In genomic region chr12:10153271-10154144, GRCh38 we compare ENCODE assay signal across 8 cellular contexts. TPM values are rescaled to one million over a fixed set of nuclear protein-coding genes. Genes with fewer than 3 reads are reported as not detected.
A peak's percentile ranks its signal among the peaks of the same experiment; 100 is the strongest.
DNase-seq lines count a peak whose midpoint lies in the region; ATAC-seq, FAIRE-seq and TF ChIP-seq lines count a peak whose summit lies in the region.

No MANE protein-coding gene starts in this region.

- peak overlapping the region; percentile 80 for H3K9ac ChIP-seq in kidney (ENCODE audit: low read length in 2 of 2)

- POLR2A ChIA-PET in CD4-positive, alpha-beta T cell (lab: Charles Lee) = interaction anchor here (0.5 to 1.5 kb wide), 3 partner anchors 16 to 212 kb away, joined by 3 to 4 read pairs (median 4); no protein-coding TSS in a partner anchor

- peak; percentile 93 for TF ChIP-seq CTCF in CD4-positive, alpha-beta T cell (IDR thresholded peaks at IDR 0.05)
- peak; percentile 69 for TF ChIP-seq CTCF in kidney (IDR thresholded peaks at IDR 0.05; ENCODE audit: borderline replicate concordance, extremely low read depth, insufficient read depth)

- H3K4me1 Mint-ChIP-seq in CD4-positive, alpha-beta T cell (ENCODE audit: low read depth) = peaks cover 9% of the 10 kb centered on the region

- H3K9me3 ChIP-seq in CD4-positive, alpha-beta T cell (ENCODE audit: control insufficient read depth, low read length) = no peaks in the 10 kb centered on the region
- no peaks in the 10 kb centered on the region for H3K9me3 ChIP-seq in kidney (ENCODE audit: control insufficient read depth in 1 of 2, low read length in 2 of 2)

- intact Hi-C loops in CD4-positive, alpha-beta T cell (cut with DNase I, micrococcal nuclease) = loop anchor here (1.0 to 10.0 kb wide), 6 partner anchors 37 to 1334 kb away; partner anchors contain the start of gene GABARAPL1 (in 1 of the 2)
- intact Hi-C loops in kidney (cut with DNase I) = no loop called here

- H3K4me1 ChIP-seq in kidney (ENCODE audit: control insufficient read depth in 1 of 2, insufficient read depth in 1 of 2, low read depth in 1 of 2, low read length in 2 of 2) = peaks cover 0 to 6% of the 10 kb centered on the region in 2 donors

- H3K27me3 ChIP-seq in CD4-positive, alpha-beta T cell (ENCODE audit: control insufficient read depth, insufficient read depth, low read length) = no peaks in the 10 kb centered on the region

- CTCF ChIA-PET in CD4-positive, alpha-beta T cell (lab: Charles Lee) = interaction anchor here (0.6 to 2.6 kb wide), 22 partner anchors 10 to 1496 kb away, joined by 3 to 14 read pairs (median 4); partner anchors contain the start of gene CLEC7A

- H3K27me3 Mint-ChIP-seq in CD4-positive, alpha-beta T cell = peaks cover 19% of the 10 kb centered on the region

- H3K4me3 Mint-ChIP-seq in CD4-positive, alpha-beta T cell = peak overlapping the region; percentile 95

- no peak overlapping the region for H3K27ac ChIP-seq in CD4-positive, alpha-beta T cell (ENCODE audit: low read depth, low read length)
- H3K27ac ChIP-seq in kidney (ENCODE audit: low read depth in 2 of 2, low read length in 2 of 2) = peak overlapping the region; percentile 89 to 91

- H3K36me3 Mint-ChIP-seq in CD4-positive, alpha-beta T cell (ENCODE audit: low read depth) = no peaks in the 10 kb centered on the region

- no peaks in the 10 kb centered on the region for H3K36me3 ChIP-seq in kidney (ENCODE audit: control insufficient read depth in 1 of 2, insufficient read depth in 2 of 2, low read length in 2 of 2)

- peak; percentile 22 to 60 (median 36) for DNase-seq in CD4-positive, alpha-beta T cell
- peak; percentile 46 for DNase-seq in H4 (ENCODE audit: low spot score)
- peak; percentile 74 to 82 for DNase-seq in NCI-H1930 (lab: John Stamatoyannopoulos, UW)
- peak; percentile 70 for DNase-seq in cerebellar cortex (ENCODE audit: low spot score)
- DNase-seq in kidney = peak; percentile 86
- DNase-seq in stimulated activated CD4-positive, alpha-beta T cell treated with anti-CD3 and anti-CD28 coated beads, Interleukin-12 subunit alpha, Interleukin-12 subunit beta, amount 100 ng/mL, for 24 hours (ENCODE audit: low read depth in 2 of 2) = peak; percentile 9 to 28

- no peak for FAIRE-seq in kidney (lab: Jason Lieb, UNC)

- H3K9me3 Mint-ChIP-seq in CD4-positive, alpha-beta T cell = no peaks in the 10 kb centered on the region

- peak overlapping the region; percentile 54 for H3K27ac Mint-ChIP-seq in CD4-positive, alpha-beta T cell

- ATAC-seq in CD4-positive, alpha-beta T cell (ENCODE audit: poor library complexity) = peak; percentile 78
- peak; percentile 65 to 71 for ATAC-seq in activated CD4-positive, CD25-positive, alpha-beta regulatory T cell treated with anti-CD3 and anti-CD28 coated beads, Interleukin-2, amount 50 U/mL, for 24 hours
- ATAC-seq in GM19397 (IDR thresholded peaks at IDR 0.05; ENCODE audit: unreplicated experiment) = no peak

- H3K4me3 ChIP-seq in kidney (ENCODE audit: low read length in 2 of 2) = peak overlapping the region; percentile 66 to 84

RNA-seq across cellular contexts. Expression of gene OLR1, which starts 18.4 kb away (rescaled TPM):
- not detected for total RNA-seq in CD4-positive, alpha-beta T cell
- total RNA-seq in H4 (2014; rRNA removed; shearing (Covaris generic)) = 7.3 and 8.7 TPM in 2 replicates
- 6.7 TPM for total RNA-seq in kidney
- polyA plus RNA-seq in kidney (ENCODE audit: insufficient read depth, low read depth, low replicate concordance) = 11.5 TPM

RNA-seq across cellular contexts. Expression of gene CLEC7A, which starts 23.5 kb away (rescaled TPM):
- total RNA-seq in CD4-positive, alpha-beta T cell = 1 to 10 TPM; 2.5 to 3.7 TPM
- 0.87 and 2.0 TPM in 2 replicates for total RNA-seq in H4 (2014; rRNA removed; shearing (Covaris generic))
- total RNA-seq in kidney = 20.0 TPM
- polyA plus RNA-seq in kidney (ENCODE audit: insufficient read depth, low read depth, low replicate concordance) = 0.43 TPM

RNA-seq across cellular contexts. Expression of gene TMEM52B, which starts 25.3 kb away (rescaled TPM):
- total RNA-seq in CD4-positive, alpha-beta T cell = not detected
- total RNA-seq in H4 (2014; rRNA removed; shearing (Covaris generic)) = 0.10 and 1.5 TPM in 2 replicates
- total RNA-seq in kidney = 25.7 TPM
- polyA plus RNA-seq in kidney (ENCODE audit: insufficient read depth, low read depth, low replicate concordance) = 292 TPM

RNA-seq across cellular contexts. Expression of gene CLEC1A, which starts 54.7 kb away (rescaled TPM):
- not detected for total RNA-seq in CD4-positive, alpha-beta T cell
- total RNA-seq in H4 (2014; rRNA removed; shearing (Covaris generic)) = 0.50 and 1.4 TPM in 2 replicates
- 6.3 TPM for total RNA-seq in kidney
- 5.3 TPM for polyA plus RNA-seq in kidney (ENCODE audit: insufficient read depth, low read depth, low replicate concordance)

RNA-seq across cellular contexts. Expression of gene GABARAPL1, which starts 59.2 kb away (rescaled TPM):
- total RNA-seq in CD4-positive, alpha-beta T cell = 100 to 1,000 TPM; 267 to 276 TPM
- total RNA-seq in H4 (2014; rRNA removed; shearing (Covaris generic)) = 73.5 and 75.5 TPM in 2 replicates
- 142 TPM for total RNA-seq in kidney
- polyA plus RNA-seq in kidney (ENCODE audit: insufficient read depth, low read depth, low replicate concordance) = 454 TPM

Comparison
In these comparisons a context has a peak if more than half of its experiments do, and no peak if none do; other contexts are left out.
1. DNase-seq: peak in every context shown above with its lines; median percentile 86 in kidney; 78 in NCI-H1930; 70 in cerebellar cortex; 46 in H4; 36 in CD4-positive, alpha-beta T cell; 18 in stimulated activated CD4-positive, alpha-beta T cell treated with anti-CD3 and anti-CD28 coated beads, Interleukin-12 subunit alpha, Interleukin-12 subunit beta, amount 100 ng/mL, for 24 hours.
2. RNA of gene TMEM52B, which starts 25.3 kb away (total RNA-seq): 25.7 TPM in kidney (single experiment); 0.10 to 1.5 TPM in H4 and not detected in CD4-positive, alpha-beta T cell; every median in the first group is over 10 times any median in the second.